In the genomic region with DNA sequence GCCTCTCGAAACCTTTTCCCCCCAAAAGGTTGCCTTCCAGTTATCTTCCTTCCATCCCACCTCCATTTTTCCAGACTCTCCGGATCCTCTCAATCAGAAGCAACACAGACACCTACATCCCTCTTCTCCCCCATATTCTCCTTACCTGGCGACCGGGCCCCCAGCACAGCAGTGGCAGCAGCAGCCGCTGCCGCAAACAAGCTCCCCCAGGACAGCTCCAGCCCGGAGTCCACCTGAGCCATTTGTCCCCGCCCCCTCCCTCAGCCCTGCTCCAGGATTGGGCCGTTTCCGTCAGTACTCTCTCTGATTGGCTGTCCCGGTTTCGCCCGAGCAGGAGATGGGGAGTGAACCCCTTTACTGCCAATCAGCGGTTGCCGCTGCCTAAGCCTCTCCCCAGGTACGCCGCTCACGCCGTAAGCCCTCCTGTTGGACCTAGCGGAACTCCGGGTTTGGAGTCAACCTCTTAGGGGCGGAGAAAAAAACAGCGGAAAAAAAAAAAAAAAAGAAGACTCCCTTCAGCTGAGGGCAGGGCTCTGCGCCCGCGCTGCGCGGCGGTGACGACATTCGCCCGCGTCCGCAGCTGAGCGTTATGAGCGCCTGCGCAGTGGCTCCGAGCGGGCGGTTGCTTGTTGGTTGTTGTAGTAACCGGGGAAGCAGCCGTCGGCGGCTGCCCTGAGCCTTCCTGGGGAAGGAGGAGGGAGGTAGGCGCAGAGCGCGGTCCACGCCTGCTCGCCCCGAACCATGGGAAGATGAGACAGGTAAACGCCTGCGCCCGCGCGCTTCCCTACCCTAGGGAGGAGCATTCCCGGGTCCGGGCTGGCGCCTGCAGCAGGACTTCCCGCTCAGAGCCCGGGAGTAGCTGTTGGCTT, we compare ENCODE assay signal across 8 cellular contexts. TPM values are rescaled to one million over a fixed set of nuclear protein-coding genes. Genes with fewer than 3 reads are reported as not detected.
DNase-seq lines count a peak whose midpoint lies in the region; ATAC-seq, FAIRE-seq and TF ChIP-seq lines count a peak whose summit lies in the region.

A gene with protein sequence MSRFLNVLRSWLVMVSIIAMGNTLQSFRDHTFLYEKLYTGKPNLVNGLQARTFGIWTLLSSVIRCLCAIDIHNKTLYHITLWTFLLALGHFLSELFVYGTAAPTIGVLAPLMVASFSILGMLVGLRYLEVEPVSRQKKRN (minus strand): TSS at position 247 of the 869 bp plus-strand sequence. CDS start 3,374 bp downstream, outside the sequence.
A gene with protein sequence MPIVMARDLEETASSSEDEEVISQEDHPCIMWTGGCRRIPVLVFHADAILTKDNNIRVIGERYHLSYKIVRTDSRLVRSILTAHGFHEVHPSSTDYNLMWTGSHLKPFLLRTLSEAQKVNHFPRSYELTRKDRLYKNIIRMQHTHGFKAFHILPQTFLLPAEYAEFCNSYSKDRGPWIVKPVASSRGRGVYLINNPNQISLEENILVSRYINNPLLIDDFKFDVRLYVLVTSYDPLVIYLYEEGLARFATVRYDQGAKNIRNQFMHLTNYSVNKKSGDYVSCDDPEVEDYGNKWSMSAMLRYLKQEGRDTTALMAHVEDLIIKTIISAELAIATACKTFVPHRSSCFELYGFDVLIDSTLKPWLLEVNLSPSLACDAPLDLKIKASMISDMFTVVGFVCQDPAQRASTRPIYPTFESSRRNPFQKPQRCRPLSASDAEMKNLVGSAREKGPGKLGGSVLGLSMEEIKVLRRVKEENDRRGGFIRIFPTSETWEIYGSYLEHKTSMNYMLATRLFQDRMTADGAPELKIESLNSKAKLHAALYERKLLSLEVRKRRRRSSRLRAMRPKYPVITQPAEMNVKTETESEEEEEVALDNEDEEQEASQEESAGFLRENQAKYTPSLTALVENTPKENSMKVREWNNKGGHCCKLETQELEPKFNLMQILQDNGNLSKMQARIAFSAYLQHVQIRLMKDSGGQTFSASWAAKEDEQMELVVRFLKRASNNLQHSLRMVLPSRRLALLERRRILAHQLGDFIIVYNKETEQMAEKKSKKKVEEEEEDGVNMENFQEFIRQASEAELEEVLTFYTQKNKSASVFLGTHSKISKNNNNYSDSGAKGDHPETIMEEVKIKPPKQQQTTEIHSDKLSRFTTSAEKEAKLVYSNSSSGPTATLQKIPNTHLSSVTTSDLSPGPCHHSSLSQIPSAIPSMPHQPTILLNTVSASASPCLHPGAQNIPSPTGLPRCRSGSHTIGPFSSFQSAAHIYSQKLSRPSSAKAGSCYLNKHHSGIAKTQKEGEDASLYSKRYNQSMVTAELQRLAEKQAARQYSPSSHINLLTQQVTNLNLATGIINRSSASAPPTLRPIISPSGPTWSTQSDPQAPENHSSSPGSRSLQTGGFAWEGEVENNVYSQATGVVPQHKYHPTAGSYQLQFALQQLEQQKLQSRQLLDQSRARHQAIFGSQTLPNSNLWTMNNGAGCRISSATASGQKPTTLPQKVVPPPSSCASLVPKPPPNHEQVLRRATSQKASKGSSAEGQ (N-terminal part only) (plus strand): TSS at position 617 of the 869 bp plus-strand sequence. CDS start 1,904 bp downstream, outside the sequence.

- H3K27me3 Mint-ChIP-seq in Calu3 (ENCODE audit: unreplicated experiment): no peaks in the 10 kb centered on the region

- H3K4me2 ChIP-seq in OCI-LY1 (ENCODE audit: low read length): peak within 1 kb of the TSS; percentile 92

- peak within 1 kb of the TSS; percentile 84; the same call in 1 of the 2 replicates for H3K27ac ChIP-seq in HUES64 (ENCODE audit: low read depth, low read length)
- H3K27ac ChIP-seq in OCI-LY1 (ENCODE audit: low read depth, low read length, poor library complexity, severe bottlenecking): peak within 1 kb of the TSS; percentile 65
- H3K27ac ChIP-seq in mesodermal cell (ENCODE audit: low read depth, low read length, severe bottlenecking): peak within 1 kb of the TSS; percentile 93

- peaks cover 32% of the 10 kb centered on the region for H3K36me3 Mint-ChIP-seq in Calu3 (ENCODE audit: insufficient read depth, unreplicated experiment)

- H3F3A ChIP-seq in OCI-LY1 (ENCODE audit: insufficient read depth, low read length): no peaks in the 10 kb centered on the region

- H3K9ac ChIP-seq in HUES64 (ENCODE audit: low read depth, low read length) (peak within 1 kb of the TSS; percentile 75), OCI-LY1 (ENCODE audit: low read length) (peak within 1 kb of the TSS; percentile 84)

- peaks cover 4% of the 10 kb centered on the region; the same call in 1 of the 2 replicates for H3K4me1 ChIP-seq in HUES64 (ENCODE audit: insufficient read depth, low read length)
- H3K4me1 ChIP-seq in OCI-LY1 (ENCODE audit: insufficient read depth, low read length, severe bottlenecking): peaks cover 35% of the 10 kb centered on the region
- peaks cover 6% of the 10 kb centered on the region for H3K4me1 ChIP-seq in mesodermal cell (ENCODE audit: control insufficient read depth, insufficient read depth, low read length, poor library complexity, severe bottlenecking)

- H3K9me3 ChIP-seq in HUES64 (ENCODE audit: insufficient read depth, low read depth, low read length) (no peaks in the 10 kb centered on the region), OCI-LY1 (ENCODE audit: low read length) (no peaks in the 10 kb centered on the region), mesodermal cell (ENCODE audit: control insufficient read depth, low read length) (no peaks in the 10 kb centered on the region)

- peak within 1 kb of the TSS; percentile 95 for H3K4me3 Mint-ChIP-seq in Calu3 (ENCODE audit: low read depth, unreplicated experiment)

- peak; percentile 96 for DNase-seq in Calu3
- DNase-seq in activated CD8-positive, alpha-beta memory T cell treated with anti-CD3 and anti-CD28 coated beads, Interleukin-2, amount 50 U/mL, for 4 hours: peak; percentile 96
- DNase-seq in stimulated activated CD8-positive, alpha-beta memory T cell treated with anti-CD3 and anti-CD28 coated beads, Interleukin-15, amount 100 ng/mL, for 4 hours (ENCODE audit: low read depth in 2 of 2): peak; percentile 91 to 93

- BruUV-seq in Calu3 (replicated peaks; lab: Mats Ljungman, UMichigan): no TSS peak

- H3K36me3 ChIP-seq in HUES64 (ENCODE audit: insufficient read depth, low read length): peaks cover 51% of the 10 kb centered on the region
- H3K36me3 ChIP-seq in OCI-LY1 (ENCODE audit: insufficient read depth, low read length): peaks cover 27% of the 10 kb centered on the region; the same call in 1 of the 2 replicates
- peaks cover 40% of the 10 kb centered on the region for H3K36me3 ChIP-seq in mesodermal cell (ENCODE audit: control insufficient read depth, insufficient read depth, low read length)

- H3K79me2 ChIP-seq in OCI-LY1 (ENCODE audit: insufficient read depth, low read length): peaks cover 7% of the 10 kb centered on the region

- no peaks in the 10 kb centered on the region for H4K20me1 ChIP-seq in OCI-LY1 (ENCODE audit: insufficient read depth, low read length)

- H3K27me3 ChIP-seq in HUES64 (ENCODE audit: insufficient read depth, low read length) (no peaks in the 10 kb centered on the region), OCI-LY1 (ENCODE audit: insufficient read depth, low read length) (no peaks in the 10 kb centered on the region)

- ATAC-seq in GM21447 (IDR thresholded peaks at IDR 0.05; ENCODE audit: unreplicated experiment): peak; percentile 97

- H3K9me2 ChIP-seq in OCI-LY1 (ENCODE audit: low read depth, low read length): no peaks in the 10 kb centered on the region

- intact Hi-C loops in Calu3 (cut with micrococcal nuclease; ENCODE audit: unreplicated experiment): no loop called here

- no peak for TF ChIP-seq CTCF in Calu3 (IDR thresholded peaks at IDR 0.05; ENCODE audit: unreplicated experiment)
- no peak for TF ChIP-seq CTCF in OCI-LY1 (IDR thresholded peaks at IDR 0.05; ENCODE audit: low read length)

- peak within 1 kb of the TSS; percentile 90 for H3K27ac Mint-ChIP-seq in Calu3 (ENCODE audit: unreplicated experiment)

- peak; percentile 96 for FAIRE-seq in endometrium (lab: Jason Lieb, UNC)

- H3K4me3 ChIP-seq in HUES64 (ENCODE audit: low read length) (peak within 1 kb of the TSS; percentile 91), OCI-LY1 (ENCODE audit: low read depth, low read length, poor library complexity, severe bottlenecking) (peak within 1 kb of the TSS; percentile 90), mesodermal cell (ENCODE audit: extremely low read depth, insufficient read depth, low read length, poor library complexity, severe bottlenecking) (peak within 1 kb of the TSS; percentile 91)

- H3K9me3 Mint-ChIP-seq in Calu3 (ENCODE audit: low read depth, unreplicated experiment): no peaks in the 10 kb centered on the region

- CTCF ChIA-PET in Calu3 (lab: Charles Lee): interaction anchor here (0.6 to 1.9 kb wide), 13 partner anchors 9 to 909 kb away, joined by 3 to 7 read pairs (median 4); a partner anchor contains a TSS

- H3K4me1 Mint-ChIP-seq in Calu3 (ENCODE audit: low read depth, unreplicated experiment): no peaks in the 10 kb centered on the region

- under 1% methylated on average over 60 of the region's 60 CpGs for WGBS in HUES64
- WGBS in mesodermal cell (ENCODE audit: insufficient coverage in 2 of 2), 2 experiments: 0% methylated on average over 32 to 35 of the region's 60 CpGs

- peak within 1 kb of the TSS; percentile 73 for H2AFZ ChIP-seq in OCI-LY1 (ENCODE audit: low read length)

RNA-seq across cellular contexts. Expression of the first gene that starts in this region (rescaled TPM):
- total RNA-seq in Calu3 (2022): 30.5 and 30.9 TPM in 2 replicates
- polyA plus RNA-seq in HUES64 (2013, experiment 1 of 2): 39.1 TPM
- 40.8 TPM for polyA plus RNA-seq in HUES64 (2013, experiment 2 of 2)
- polyA plus RNA-seq in mesodermal cell (2013, experiment 1 of 2): 45.4 TPM
- polyA plus RNA-seq in mesodermal cell (2013, experiment 2 of 2): 42.8 TPM

RNA-seq across cellular contexts. Expression of the second gene that starts in this region (rescaled TPM):
- 46.8 and 47.5 TPM in 2 replicates for total RNA-seq in Calu3 (2022)
- polyA plus RNA-seq in HUES64 (2013, experiment 1 of 2): 18.5 TPM
- polyA plus RNA-seq in HUES64 (2013, experiment 2 of 2): 21.3 TPM
- polyA plus RNA-seq in mesodermal cell (2013, experiment 1 of 2): 26.8 TPM
- polyA plus RNA-seq in mesodermal cell (2013, experiment 2 of 2): 24.8 TPM

Comparison
In these comparisons a context has a peak if more than half of its experiments do, and no peak if none do; other contexts are left out.
1. Peak in every context shown above with its lines: DNase-seq, ATAC-seq, H3K4me3 ChIP-seq and H3K27ac ChIP-seq.